Comparison of ENCODE assay signal across 1 cellular context in the genomic region with DNA sequence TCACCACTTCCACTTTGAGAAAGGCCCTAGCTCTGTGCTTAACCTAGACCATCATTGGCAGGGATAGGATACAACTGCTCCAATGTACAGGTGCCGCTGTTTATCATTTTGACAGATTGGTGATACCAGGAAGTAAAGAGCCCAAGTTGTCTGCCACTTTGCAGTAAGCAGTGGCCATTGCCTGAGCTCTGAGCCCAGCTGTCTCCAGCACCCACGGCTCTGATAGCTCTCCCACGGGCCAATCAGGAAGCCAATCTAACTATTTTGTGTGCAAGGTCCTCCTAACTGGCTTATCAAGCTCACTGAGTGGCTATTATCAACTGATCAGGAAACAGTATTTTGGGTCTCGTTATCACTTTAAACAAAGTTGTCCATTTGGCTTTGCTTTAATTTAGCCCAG.
TF ChIP-seq lines count a peak whose summit lies in the region.

No MANE protein-coding gene starts in this region.

TF ChIP-seq in WTC11, 78 proteins besides CTCF, POLR2A, EP300 and RAD21 (continued from another document):
- TF ChIP-seq, protein P1, sequence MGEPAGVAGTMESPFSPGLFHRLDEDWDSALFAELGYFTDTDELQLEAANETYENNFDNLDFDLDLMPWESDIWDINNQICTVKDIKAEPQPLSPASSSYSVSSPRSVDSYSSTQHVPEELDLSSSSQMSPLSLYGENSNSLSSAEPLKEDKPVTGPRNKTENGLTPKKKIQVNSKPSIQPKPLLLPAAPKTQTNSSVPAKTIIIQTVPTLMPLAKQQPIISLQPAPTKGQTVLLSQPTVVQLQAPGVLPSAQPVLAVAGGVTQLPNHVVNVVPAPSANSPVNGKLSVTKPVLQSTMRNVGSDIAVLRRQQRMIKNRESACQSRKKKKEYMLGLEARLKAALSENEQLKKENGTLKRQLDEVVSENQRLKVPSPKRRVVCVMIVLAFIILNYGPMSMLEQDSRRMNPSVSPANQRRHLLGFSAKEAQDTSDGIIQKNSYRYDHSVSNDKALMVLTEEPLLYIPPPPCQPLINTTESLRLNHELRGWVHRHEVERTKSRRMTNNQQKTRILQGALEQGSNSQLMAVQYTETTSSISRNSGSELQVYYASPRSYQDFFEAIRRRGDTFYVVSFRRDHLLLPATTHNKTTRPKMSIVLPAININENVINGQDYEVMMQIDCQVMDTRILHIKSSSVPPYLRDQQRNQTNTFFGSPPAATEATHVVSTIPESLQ (CRISPR knock-in tag; IDR thresholded peaks at IDR 0.05), result no peak
- TF ChIP-seq HMGA2 (CRISPR knock-in tag; IDR thresholded peaks at IDR 0.05) (no peak), CBFB (CRISPR knock-in tag; IDR thresholded peaks at IDR 0.05; ENCODE audit: low read depth) (no peak), RORB (CRISPR knock-in tag; IDR thresholded peaks at IDR 0.05) (no peak), JUN (CRISPR knock-in tag; IDR thresholded peaks at IDR 0.05) (no peak), GTF2I (CRISPR knock-in tag; conservative IDR thresholded peaks at IDR 0.05) (no peak), SOX15 (CRISPR knock-in tag; IDR thresholded peaks at IDR 0.05) (no peak), TEAD1 (CRISPR knock-in tag; IDR thresholded peaks at IDR 0.05) (no peak)
- TF ChIP-seq, protein P2, sequence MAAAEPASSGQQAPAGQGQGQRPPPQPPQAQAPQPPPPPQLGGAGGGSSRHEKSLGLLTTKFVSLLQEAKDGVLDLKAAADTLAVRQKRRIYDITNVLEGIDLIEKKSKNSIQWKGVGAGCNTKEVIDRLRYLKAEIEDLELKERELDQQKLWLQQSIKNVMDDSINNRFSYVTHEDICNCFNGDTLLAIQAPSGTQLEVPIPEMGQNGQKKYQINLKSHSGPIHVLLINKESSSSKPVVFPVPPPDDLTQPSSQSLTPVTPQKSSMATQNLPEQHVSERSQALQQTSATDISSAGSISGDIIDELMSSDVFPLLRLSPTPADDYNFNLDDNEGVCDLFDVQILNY (CRISPR knock-in tag; IDR thresholded peaks at IDR 0.05), result no peak
- TF ChIP-seq, protein P3, sequence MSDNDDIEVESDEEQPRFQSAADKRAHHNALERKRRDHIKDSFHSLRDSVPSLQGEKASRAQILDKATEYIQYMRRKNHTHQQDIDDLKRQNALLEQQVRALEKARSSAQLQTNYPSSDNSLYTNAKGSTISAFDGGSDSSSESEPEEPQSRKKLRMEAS (CRISPR knock-in tag; IDR thresholded peaks at IDR 0.05), result no peak
- TF ChIP-seq, protein P4, sequence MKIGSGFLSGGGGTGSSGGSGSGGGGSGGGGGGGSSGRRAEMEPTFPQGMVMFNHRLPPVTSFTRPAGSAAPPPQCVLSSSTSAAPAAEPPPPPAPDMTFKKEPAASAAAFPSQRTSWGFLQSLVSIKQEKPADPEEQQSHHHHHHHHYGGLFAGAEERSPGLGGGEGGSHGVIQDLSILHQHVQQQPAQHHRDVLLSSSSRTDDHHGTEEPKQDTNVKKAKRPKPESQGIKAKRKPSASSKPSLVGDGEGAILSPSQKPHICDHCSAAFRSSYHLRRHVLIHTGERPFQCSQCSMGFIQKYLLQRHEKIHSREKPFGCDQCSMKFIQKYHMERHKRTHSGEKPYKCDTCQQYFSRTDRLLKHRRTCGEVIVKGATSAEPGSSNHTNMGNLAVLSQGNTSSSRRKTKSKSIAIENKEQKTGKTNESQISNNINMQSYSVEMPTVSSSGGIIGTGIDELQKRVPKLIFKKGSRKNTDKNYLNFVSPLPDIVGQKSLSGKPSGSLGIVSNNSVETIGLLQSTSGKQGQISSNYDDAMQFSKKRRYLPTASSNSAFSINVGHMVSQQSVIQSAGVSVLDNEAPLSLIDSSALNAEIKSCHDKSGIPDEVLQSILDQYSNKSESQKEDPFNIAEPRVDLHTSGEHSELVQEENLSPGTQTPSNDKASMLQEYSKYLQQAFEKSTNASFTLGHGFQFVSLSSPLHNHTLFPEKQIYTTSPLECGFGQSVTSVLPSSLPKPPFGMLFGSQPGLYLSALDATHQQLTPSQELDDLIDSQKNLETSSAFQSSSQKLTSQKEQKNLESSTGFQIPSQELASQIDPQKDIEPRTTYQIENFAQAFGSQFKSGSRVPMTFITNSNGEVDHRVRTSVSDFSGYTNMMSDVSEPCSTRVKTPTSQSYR (CRISPR knock-in tag; IDR thresholded peaks at IDR 0.05), result no peak
